Comparison of ENCODE assay signal across 1 cellular context in the genomic region with DNA sequence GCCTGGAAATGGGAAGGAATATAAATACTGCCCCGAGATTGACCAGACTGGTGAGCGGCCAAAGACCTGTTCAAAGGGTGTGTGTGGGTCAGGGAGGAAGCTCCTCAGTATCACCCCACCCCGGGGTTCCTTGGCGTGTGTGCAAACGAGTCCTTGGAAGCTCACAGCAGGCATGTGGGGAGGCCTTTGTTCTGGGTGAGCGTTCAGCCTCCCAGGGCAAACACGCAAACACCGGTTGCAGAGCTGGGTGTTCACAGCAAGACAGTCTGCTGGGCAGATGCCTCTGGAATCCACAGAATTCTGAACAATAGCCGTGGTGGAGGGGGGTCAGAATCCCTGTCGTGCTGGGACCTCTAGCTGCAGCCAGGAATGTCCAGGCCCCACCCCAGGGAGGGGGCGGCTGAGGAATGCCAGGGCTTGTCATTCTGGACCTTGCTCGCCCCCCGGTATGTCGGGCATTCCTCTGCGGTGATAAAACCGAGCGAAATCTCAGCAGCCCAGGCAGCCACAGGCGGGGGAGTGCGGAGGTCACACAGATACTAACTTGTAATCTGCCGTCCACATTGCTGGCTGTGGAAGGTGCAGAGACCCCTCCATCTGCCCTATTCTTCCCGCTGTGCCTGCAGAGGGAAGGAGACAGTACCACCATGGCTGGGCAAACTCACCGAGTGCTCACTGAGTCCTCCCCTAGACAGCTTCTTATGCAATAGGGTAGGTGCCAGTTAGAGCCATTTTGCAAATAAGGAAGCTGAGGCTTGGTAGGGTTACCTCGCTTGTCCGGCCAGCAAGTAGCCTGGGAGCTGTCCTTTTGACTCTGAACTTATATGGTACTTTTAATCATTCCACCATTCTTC.
TF ChIP-seq lines count a peak whose summit lies in the region.

No MANE protein-coding gene starts in this region.

TF ChIP-seq in HepG2, 621 proteins besides CTCF, POLR2A, EP300 and RAD21 (continued from another document and continues in another):
- TF ChIP-seq, protein P1, sequence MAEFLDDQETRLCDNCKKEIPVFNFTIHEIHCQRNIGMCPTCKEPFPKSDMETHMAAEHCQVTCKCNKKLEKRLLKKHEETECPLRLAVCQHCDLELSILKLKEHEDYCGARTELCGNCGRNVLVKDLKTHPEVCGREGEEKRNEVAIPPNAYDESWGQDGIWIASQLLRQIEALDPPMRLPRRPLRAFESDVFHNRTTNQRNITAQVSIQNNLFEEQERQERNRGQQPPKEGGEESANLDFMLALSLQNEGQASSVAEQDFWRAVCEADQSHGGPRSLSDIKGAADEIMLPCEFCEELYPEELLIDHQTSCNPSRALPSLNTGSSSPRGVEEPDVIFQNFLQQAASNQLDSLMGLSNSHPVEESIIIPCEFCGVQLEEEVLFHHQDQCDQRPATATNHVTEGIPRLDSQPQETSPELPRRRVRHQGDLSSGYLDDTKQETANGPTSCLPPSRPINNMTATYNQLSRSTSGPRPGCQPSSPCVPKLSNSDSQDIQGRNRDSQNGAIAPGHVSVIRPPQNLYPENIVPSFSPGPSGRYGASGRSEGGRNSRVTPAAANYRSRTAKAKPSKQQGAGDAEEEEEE (CRISPR knock-in tag; IDR thresholded peaks at IDR 0.05; ENCODE audit: borderline replicate concordance), result 0 out of 2 replicates have a peak, but pooled peaks have one; percentile 33
- TF ChIP-seq, protein P2, sequence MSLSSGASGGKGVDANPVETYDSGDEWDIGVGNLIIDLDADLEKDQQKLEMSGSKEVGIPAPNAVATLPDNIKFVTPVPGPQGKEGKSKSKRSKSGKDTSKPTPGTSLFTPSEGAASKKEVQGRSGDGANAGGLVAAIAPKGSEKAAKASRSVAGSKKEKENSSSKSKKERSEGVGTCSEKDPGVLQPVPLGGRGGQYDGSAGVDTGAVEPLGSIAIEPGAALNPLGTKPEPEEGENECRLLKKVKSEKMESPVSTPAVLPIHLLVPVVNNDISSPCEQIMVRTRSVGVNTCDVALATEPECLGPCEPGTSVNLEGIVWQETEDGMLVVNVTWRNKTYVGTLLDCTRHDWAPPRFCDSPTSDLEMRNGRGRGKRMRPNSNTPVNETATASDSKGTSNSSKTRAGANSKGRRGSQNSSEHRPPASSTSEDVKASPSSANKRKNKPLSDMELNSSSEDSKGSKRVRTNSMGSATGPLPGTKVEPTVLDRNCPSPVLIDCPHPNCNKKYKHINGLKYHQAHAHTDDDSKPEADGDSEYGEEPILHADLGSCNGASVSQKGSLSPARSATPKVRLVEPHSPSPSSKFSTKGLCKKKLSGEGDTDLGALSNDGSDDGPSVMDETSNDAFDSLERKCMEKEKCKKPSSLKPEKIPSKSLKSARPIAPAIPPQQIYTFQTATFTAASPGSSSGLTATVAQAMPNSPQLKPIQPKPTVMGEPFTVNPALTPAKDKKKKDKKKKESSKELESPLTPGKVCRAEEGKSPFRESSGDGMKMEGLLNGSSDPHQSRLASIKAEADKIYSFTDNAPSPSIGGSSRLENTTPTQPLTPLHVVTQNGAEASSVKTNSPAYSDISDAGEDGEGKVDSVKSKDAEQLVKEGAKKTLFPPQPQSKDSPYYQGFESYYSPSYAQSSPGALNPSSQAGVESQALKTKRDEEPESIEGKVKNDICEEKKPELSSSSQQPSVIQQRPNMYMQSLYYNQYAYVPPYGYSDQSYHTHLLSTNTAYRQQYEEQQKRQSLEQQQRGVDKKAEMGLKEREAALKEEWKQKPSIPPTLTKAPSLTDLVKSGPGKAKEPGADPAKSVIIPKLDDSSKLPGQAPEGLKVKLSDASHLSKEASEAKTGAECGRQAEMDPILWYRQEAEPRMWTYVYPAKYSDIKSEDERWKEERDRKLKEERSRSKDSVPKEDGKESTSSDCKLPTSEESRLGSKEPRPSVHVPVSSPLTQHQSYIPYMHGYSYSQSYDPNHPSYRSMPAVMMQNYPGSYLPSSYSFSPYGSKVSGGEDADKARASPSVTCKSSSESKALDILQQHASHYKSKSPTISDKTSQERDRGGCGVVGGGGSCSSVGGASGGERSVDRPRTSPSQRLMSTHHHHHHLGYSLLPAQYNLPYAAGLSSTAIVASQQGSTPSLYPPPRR (CRISPR knock-in tag; IDR thresholded peaks at IDR 0.05; ENCODE audit: borderline replicate concordance), result peak; percentile 95
- TF ChIP-seq, protein P3, sequence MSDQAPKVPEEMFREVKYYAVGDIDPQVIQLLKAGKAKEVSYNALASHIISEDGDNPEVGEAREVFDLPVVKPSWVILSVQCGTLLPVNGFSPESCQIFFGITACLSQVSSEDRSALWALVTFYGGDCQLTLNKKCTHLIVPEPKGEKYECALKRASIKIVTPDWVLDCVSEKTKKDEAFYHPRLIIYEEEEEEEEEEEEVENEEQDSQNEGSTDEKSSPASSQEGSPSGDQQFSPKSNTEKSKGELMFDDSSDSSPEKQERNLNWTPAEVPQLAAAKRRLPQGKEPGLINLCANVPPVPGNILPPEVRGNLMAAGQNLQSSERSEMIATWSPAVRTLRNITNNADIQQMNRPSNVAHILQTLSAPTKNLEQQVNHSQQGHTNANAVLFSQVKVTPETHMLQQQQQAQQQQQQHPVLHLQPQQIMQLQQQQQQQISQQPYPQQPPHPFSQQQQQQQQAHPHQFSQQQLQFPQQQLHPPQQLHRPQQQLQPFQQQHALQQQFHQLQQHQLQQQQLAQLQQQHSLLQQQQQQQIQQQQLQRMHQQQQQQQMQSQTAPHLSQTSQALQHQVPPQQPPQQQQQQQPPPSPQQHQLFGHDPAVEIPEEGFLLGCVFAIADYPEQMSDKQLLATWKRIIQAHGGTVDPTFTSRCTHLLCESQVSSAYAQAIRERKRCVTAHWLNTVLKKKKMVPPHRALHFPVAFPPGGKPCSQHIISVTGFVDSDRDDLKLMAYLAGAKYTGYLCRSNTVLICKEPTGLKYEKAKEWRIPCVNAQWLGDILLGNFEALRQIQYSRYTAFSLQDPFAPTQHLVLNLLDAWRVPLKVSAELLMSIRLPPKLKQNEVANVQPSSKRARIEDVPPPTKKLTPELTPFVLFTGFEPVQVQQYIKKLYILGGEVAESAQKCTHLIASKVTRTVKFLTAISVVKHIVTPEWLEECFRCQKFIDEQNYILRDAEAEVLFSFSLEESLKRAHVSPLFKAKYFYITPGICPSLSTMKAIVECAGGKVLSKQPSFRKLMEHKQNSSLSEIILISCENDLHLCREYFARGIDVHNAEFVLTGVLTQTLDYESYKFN (CRISPR knock-in tag; conservative IDR thresholded peaks at IDR 0.05), result peak; percentile 97
- TF ChIP-seq, protein P4, sequence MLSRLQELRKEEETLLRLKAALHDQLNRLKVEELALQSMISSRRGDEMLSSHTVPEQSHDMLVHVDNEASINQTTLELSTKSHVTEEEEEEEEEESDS (CRISPR knock-in tag; IDR thresholded peaks at IDR 0.05; ENCODE audit: borderline replicate concordance), result 0 out of 2 replicates have a peak, but pooled peaks have one; percentile 76
- TF ChIP-seq SMC3 (IDR thresholded peaks at IDR 0.05; ENCODE audit: low read length), result peak; percentile 15
- peak; percentile 92 for TF ChIP-seq ZSCAN21 (CRISPR knock-in tag; IDR thresholded peaks at IDR 0.05; ENCODE audit: borderline replicate concordance)
- TF ChIP-seq, protein P5, sequence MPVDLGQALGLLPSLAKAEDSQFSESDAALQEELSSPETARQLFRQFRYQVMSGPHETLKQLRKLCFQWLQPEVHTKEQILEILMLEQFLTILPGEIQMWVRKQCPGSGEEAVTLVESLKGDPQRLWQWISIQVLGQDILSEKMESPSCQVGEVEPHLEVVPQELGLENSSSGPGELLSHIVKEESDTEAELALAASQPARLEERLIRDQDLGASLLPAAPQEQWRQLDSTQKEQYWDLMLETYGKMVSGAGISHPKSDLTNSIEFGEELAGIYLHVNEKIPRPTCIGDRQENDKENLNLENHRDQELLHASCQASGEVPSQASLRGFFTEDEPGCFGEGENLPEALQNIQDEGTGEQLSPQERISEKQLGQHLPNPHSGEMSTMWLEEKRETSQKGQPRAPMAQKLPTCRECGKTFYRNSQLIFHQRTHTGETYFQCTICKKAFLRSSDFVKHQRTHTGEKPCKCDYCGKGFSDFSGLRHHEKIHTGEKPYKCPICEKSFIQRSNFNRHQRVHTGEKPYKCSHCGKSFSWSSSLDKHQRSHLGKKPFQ (CRISPR knock-in tag; IDR thresholded peaks at IDR 0.05; ENCODE audit: insufficient replicate concordance), result peak; percentile 78
- TF ChIP-seq ZMYM3 (CRISPR knock-in tag; IDR thresholded peaks at IDR 0.05), result peak; percentile 75
- 0 out of 2 replicates have a peak, but pooled peaks have one; percentile 24 for TF ChIP-seq ISX (CRISPR knock-in tag; conservative IDR thresholded peaks at IDR 0.05)
- peak; percentile 51; the same call in 1 of the 2 replicates for TF ChIP-seq PHF8 (CRISPR knock-in tag; IDR thresholded peaks at IDR 0.05)
- TF ChIP-seq CHD2 (IDR thresholded peaks at IDR 0.05; ENCODE audit: low read depth, low read length), result 0 out of 2 replicates have a peak, but pooled peaks have one; percentile 7
- TF ChIP-seq ATF7-NPFF (CRISPR knock-in tag; IDR thresholded peaks at IDR 0.05; ENCODE audit: low read depth), result peak; percentile 84
- TF ChIP-seq, protein P6, sequence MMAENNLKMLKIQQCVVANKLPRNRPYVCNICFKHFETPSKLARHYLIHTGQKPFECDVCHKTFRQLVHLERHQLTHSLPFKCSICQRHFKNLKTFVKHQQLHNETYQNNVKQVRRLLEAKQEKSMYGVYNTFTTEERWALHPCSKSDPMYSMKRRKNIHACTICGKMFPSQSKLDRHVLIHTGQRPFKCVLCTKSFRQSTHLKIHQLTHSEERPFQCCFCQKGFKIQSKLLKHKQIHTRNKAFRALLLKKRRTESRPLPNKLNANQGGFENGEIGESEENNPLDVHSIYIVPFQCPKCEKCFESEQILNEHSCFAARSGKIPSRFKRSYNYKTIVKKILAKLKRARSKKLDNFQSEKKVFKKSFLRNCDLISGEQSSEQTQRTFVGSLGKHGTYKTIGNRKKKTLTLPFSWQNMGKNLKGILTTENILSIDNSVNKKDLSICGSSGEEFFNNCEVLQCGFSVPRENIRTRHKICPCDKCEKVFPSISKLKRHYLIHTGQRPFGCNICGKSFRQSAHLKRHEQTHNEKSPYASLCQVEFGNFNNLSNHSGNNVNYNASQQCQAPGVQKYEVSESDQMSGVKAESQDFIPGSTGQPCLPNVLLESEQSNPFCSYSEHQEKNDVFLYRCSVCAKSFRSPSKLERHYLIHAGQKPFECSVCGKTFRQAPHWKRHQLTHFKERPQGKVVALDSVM (CRISPR knock-in tag; IDR thresholded peaks at IDR 0.05), result peak; percentile 73
- TF ChIP-seq, protein P7, sequence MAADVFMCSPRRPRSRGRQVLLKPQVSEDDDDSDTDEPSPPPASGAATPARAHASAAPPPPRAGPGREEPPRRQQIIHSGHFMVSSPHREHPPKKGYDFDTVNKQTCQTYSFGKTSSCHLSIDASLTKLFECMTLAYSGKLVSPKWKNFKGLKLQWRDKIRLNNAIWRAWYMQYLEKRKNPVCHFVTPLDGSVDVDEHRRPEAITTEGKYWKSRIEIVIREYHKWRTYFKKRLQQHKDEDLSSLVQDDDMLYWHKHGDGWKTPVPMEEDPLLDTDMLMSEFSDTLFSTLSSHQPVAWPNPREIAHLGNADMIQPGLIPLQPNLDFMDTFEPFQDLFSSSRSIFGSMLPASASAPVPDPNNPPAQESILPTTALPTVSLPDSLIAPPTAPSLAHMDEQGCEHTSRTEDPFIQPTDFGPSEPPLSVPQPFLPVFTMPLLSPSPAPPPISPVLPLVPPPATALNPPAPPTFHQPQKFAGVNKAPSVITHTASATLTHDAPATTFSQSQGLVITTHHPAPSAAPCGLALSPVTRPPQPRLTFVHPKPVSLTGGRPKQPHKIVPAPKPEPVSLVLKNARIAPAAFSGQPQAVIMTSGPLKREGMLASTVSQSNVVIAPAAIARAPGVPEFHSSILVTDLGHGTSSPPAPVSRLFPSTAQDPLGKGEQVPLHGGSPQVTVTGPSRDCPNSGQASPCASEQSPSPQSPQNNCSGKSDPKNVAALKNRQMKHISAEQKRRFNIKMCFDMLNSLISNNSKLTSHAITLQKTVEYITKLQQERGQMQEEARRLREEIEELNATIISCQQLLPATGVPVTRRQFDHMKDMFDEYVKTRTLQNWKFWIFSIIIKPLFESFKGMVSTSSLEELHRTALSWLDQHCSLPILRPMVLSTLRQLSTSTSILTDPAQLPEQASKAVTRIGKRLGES (CRISPR knock-in tag; IDR thresholded peaks at IDR 0.05; ENCODE audit: borderline replicate concordance), result peak; percentile 43; the same call in 1 of the 2 replicates
- TF ChIP-seq RXRA (CRISPR knock-in tag; IDR thresholded peaks at IDR 0.05), result peak; percentile 97
- peak; percentile 79 for TF ChIP-seq ZNF274 (CRISPR knock-in tag; IDR thresholded peaks at IDR 0.05)
- TF ChIP-seq ZNF343 (CRISPR knock-in tag; IDR thresholded peaks at IDR 0.05), result 0 out of 2 replicates have a peak, but pooled peaks have one; percentile 51
- TF ChIP-seq KLF16 (CRISPR knock-in tag; IDR thresholded peaks at IDR 0.05), result peak in 1 of 2 experiments; percentile 91; a peak in 2 of 4 replicates
- peak; percentile 94 for TF ChIP-seq ARNT2 (CRISPR knock-in tag; IDR thresholded peaks at IDR 0.05; ENCODE audit: low read depth)
- TF ChIP-seq SALL2 (CRISPR knock-in tag; IDR thresholded peaks at IDR 0.05), result peak; percentile 94
- TF ChIP-seq, protein P8, sequence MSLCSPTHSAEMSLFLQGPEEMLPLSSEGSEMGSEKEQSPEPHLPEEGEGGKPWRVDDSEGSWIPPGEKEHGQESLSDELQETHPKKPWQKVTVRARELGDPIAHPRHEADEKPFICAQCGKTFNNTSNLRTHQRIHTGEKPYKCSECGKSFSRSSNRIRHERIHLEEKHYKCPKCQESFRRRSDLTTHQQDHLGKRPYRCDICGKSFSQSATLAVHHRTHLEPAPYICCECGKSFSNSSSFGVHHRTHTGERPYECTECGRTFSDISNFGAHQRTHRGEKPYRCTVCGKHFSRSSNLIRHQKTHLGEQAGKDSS (CRISPR knock-in tag; IDR thresholded peaks at IDR 0.05; ENCODE audit: borderline replicate concordance, low read depth), result peak; percentile 92
- TF ChIP-seq, protein P9, sequence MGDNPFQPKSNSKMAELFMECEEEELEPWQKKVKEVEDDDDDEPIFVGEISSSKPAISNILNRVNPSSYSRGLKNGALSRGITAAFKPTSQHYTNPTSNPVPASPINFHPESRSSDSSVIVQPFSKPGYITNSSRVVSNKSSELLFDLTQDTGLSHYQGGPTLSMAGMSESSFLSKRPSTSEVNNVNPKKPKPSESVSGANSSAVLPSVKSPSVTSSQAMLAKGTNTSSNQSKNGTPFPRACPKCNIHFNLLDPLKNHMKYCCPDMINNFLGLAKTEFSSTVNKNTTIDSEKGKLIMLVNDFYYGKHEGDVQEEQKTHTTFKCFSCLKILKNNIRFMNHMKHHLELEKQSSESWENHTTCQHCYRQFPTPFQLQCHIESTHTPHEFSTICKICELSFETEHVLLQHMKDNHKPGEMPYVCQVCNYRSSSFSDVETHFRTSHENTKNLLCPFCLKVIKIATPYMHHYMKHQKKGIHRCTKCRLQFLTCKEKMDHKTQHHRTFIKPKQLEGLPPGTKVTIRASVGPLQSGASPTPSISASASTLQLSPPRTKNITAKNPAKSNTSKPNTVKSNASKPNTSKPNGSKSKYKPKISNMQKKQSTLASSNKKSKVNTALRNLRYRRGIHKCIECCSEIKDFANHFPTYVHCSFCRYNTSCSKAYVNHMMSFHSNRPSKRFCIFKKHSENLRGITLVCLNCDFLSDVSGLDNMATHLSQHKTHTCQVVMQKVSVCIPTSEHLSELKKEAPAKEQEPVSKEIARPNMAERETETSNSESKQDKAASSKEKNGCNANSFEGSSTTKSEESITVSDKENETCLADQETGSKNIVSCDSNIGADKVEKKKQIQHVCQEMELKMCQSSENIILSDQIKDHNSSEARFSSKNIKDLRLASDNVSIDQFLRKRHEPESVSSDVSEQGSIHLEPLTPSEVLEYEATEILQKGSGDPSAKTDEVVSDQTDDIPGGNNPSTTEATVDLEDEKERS (CRISPR knock-in tag; IDR thresholded peaks at IDR 0.05), result peak; percentile 88; the same call in 1 of the 2 replicates
